Comparison of ENCODE assay signal across 11 cellular contexts in the genomic region with DNA sequence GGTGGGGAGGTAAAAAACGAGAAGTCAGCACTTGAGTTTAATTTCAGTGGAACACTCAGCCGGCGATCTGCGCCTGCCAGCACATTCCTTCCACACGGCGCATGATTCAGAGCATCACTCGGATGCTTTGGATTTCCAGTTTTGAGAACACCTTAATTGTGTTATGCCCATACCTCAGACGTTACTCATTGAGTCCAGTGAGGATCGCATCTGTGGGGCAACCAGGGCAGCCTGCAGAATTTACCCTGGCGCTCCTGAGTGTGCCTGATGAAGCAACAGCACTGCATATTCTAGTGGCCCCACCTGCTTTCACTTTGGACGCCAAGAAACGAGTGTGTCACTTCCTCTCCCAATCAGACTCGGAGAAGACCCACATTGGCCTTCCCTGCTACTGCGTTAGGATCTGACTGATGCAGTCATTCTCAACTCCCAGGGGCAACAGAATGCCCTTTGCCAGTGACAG. TPM values are rescaled to one million over a fixed set of nuclear protein-coding genes. Genes with fewer than 3 reads are reported as not detected.
A peak's percentile ranks its signal among the peaks of the same experiment; 100 is the strongest.
DNase-seq lines count a peak whose midpoint lies in the region; ATAC-seq, FAIRE-seq and TF ChIP-seq lines count a peak whose summit lies in the region.
"Had no signal": no experiment of that assay in that cellular context is flagged by ENCODE, and none has a peak within 500 bp of the region (broad histone marks: within the 10 kb centered on the region; RNA-seq: fewer than 3 reads in every experiment).

No MANE protein-coding gene starts in this region.

- CTCF ChIA-PET in mammary epithelial cell (lab: Charles Lee; ENCODE audit: low non-redundant PET): no interaction called here

- peaks cover 0 to 13% (median 8%) of the 10 kb centered on the region in 4 donors for H3K4me1 Mint-ChIP-seq in naive thymus-derived CD8-positive, alpha-beta T cell

- DNase-seq in MV-4-11 (lab: John Stamatoyannopoulos, UW) (peak; percentile 24), bronchial epithelial cell (ENCODE audit: low read depth) (no peak), mammary epithelial cell (no peak), SW 1271 (lab: John Stamatoyannopoulos, UW) (no peak)
- no peak for DNase-seq in naive thymus-derived CD8-positive, alpha-beta T cell
- DNase-seq: cortex of kidney, NCI-H510A treated with DMSO at 0.1 percent for 48 hours had no signal

- H3K36me3 ChIP-seq in bronchial epithelial cell (ENCODE audit: control insufficient read depth, insufficient read depth, low read length): peaks cover 1% of the 10 kb centered on the region
- no peaks in the 10 kb centered on the region for H3K36me3 ChIP-seq in mammary epithelial cell (ENCODE audit: insufficient read depth, low read length)

- H3K4me3 Mint-ChIP-seq in naive thymus-derived CD8-positive, alpha-beta T cell: peak overlapping the region in 8 of 10 donors; percentile 29 to 85 (median 72)

- POLR2A ChIA-PET in naive thymus-derived CD8-positive, alpha-beta T cell (lab: Charles Lee): no interaction called here

- dilution Hi-C loops in mammary epithelial cell (cut with HindIII; ENCODE audit: low sequenced_read_pairs): no loop called here

- WGBS in mammary epithelial cell (ENCODE audit: low coverage, missing lambda C conversion rate): 73% methylated on average over 14 of the region's 14 CpGs

- no peak overlapping the region for H3K4me2 ChIP-seq in mammary epithelial cell (ENCODE audit: insufficient read depth, low read depth, low read length)

- H3K27ac ChIP-seq in mammary epithelial cell (ENCODE audit: insufficient read depth, low read depth, low read length): no peak overlapping the region

- no peaks in the 10 kb centered on the region for H3K9me3 Mint-ChIP-seq in naive thymus-derived CD8-positive, alpha-beta T cell

- no peaks in the 10 kb centered on the region for H3K79me2 ChIP-seq in mammary epithelial cell (ENCODE audit: insufficient read depth, low read length)

- peaks cover 23% of the 10 kb centered on the region for H3K4me1 ChIP-seq in mammary epithelial cell (ENCODE audit: insufficient read depth, low read length)

- H2AFZ ChIP-seq in mammary epithelial cell (ENCODE audit: low read depth, low read length): no peak overlapping the region

- no peak overlapping the region for H3K9ac ChIP-seq in mammary epithelial cell (ENCODE audit: insufficient read depth, low read length)

- H3K4me3 ChIP-seq in bronchial epithelial cell (ENCODE audit: low read depth, low read length) (no peak overlapping the region), mammary epithelial cell (replicated peaks in 1 of 3; ENCODE audit: insufficient read depth in 1 of 3, low read depth in 2 of 3, low read length in 3 of 3) (no peak overlapping the region)

- ATAC-seq in GM19395 (IDR thresholded peaks at IDR 0.05; ENCODE audit: unreplicated experiment): peak; percentile 79
- ATAC-seq in naive thymus-derived CD8-positive, alpha-beta T cell: peak in 1 of 2 donors; percentile 37
- ATAC-seq in GM21367 (IDR thresholded peaks at IDR 0.05; ENCODE audit: unreplicated experiment): no peak
- ATAC-seq in GM21423 (IDR thresholded peaks at IDR 0.05; ENCODE audit: unreplicated experiment): no peak
- ATAC-seq: sciatic nerve had no signal

- no TSS peak for BruUV-seq in mammary epithelial cell (replicated peaks; lab: Mats Ljungman, UMichigan)

- no peaks in the 10 kb centered on the region for H4K20me1 ChIP-seq in mammary epithelial cell (ENCODE audit: insufficient read depth, low read length)

- no peaks in the 10 kb centered on the region for H3K27me3 ChIP-seq in bronchial epithelial cell (ENCODE audit: control insufficient read depth, insufficient read depth, low read length)
- H3K27me3 ChIP-seq in mammary epithelial cell (ENCODE audit: insufficient read depth, low read length): no peaks in the 10 kb centered on the region

- no peaks in the 10 kb centered on the region for H3K27me3 Mint-ChIP-seq in naive thymus-derived CD8-positive, alpha-beta T cell

- H3K9me3 ChIP-seq in mammary epithelial cell (replicated peaks; ENCODE audit: insufficient read depth, low read length): no peaks in the 10 kb centered on the region

- FAIRE-seq in bronchial epithelial cell (lab: Jason Lieb, UNC): peak; percentile 32

- intact Hi-C loops in mammary epithelial cell (cut with micrococcal nuclease): no loop called here

- peak overlapping the region in 6 of 10 donors; percentile 30 to 83 (median 71) for H3K27ac Mint-ChIP-seq in naive thymus-derived CD8-positive, alpha-beta T cell

- TF ChIP-seq CTCF in bronchial epithelial cell (IDR thresholded peaks at IDR 0.05; ENCODE audit: insufficient read depth, low read length, severe bottlenecking) (no peak), mammary epithelial cell (conservative IDR thresholded peaks at IDR 0.05 in 1 of 2, IDR thresholded peaks at IDR 0.05 in 1 of 2; ENCODE audit: extremely low read depth in 1 of 2, insufficient read depth in 1 of 2, low read depth in 1 of 2, low read length in 2 of 2) (no peak)

- in situ Hi-C loops in mammary epithelial cell (cut with MboI; ENCODE audit: low sequenced_read_pairs in 2 of 2): no loop called here

- H3K36me3 Mint-ChIP-seq in naive thymus-derived CD8-positive, alpha-beta T cell: peaks cover 0 to 22% (median 4%) of the 10 kb centered on the region in 3 donors

RNA-seq across cellular contexts. Expression of gene FAM89A, which starts 19.9 kb away (rescaled TPM):
- total RNA-seq in bronchial epithelial cell: 8.6 and 10.8 TPM in 2 replicates
- total RNA-seq in naive thymus-derived CD8-positive, alpha-beta T cell: 1 to 10 TPM; 8.7 to 9.3 TPM
- 10 to 100 TPM in 1 of 3 donors, 1 to 10 TPM in 2; 7.4 to 11.1 (median 9.5) TPM for polyA plus RNA-seq in naive thymus-derived CD8-positive, alpha-beta T cell
- total RNA-seq in mammary epithelial cell: 10 to 100 TPM in 1 of 2 donors, 1 to 10 TPM in 1; 4.7 to 16.7 TPM
- 15.4 TPM for polyA plus RNA-seq in mammary epithelial cell
- polyA minus RNA-seq in mammary epithelial cell: 7.9 TPM

RNA-seq across cellular contexts. Expression of gene ARV1, which starts 41.3 kb away (rescaled TPM):
- total RNA-seq in bronchial epithelial cell (4.7 and 9.0 TPM in 2 replicates), mammary epithelial cell (10 to 100 TPM; 14.5 to 22.4 TPM)
- total RNA-seq in naive thymus-derived CD8-positive, alpha-beta T cell: 10 to 100 TPM; 10.6 to 13.4 TPM
- polyA plus RNA-seq in naive thymus-derived CD8-positive, alpha-beta T cell: 10 to 100 TPM; 30.1 to 35.2 (median 30.9) TPM
- 21.8 TPM for polyA plus RNA-seq in mammary epithelial cell
- polyA minus RNA-seq in mammary epithelial cell: 9.2 TPM

RNA-seq across cellular contexts. Expression of gene TTC13, which starts 41.5 kb away (rescaled TPM):
- total RNA-seq in bronchial epithelial cell (8.7 and 8.8 TPM in 2 replicates), mammary epithelial cell (10 to 100 TPM; 11.9 to 12.5 TPM)
- total RNA-seq in naive thymus-derived CD8-positive, alpha-beta T cell: 10 to 100 TPM; 46.6 to 50.0 TPM
- 10 to 100 TPM in 1 of 3 donors, 1 to 10 TPM in 2; 6.9 to 10.4 (median 8.0) TPM for polyA plus RNA-seq in naive thymus-derived CD8-positive, alpha-beta T cell
- polyA plus RNA-seq in mammary epithelial cell: 4.1 TPM
- 33.4 TPM for polyA minus RNA-seq in mammary epithelial cell
